ENCODE assay signal across 19 cellular contexts in genomic region chr1:94836891-94837290, GRCh38. TPM values are rescaled to one million over a fixed set of nuclear protein-coding genes. Genes with fewer than 3 reads are reported as not detected.
DNase-seq lines count a peak whose midpoint lies in the region; ATAC-seq, FAIRE-seq and TF ChIP-seq lines count a peak whose summit lies in the region.
"Had no signal": no experiment of that assay in that cellular context is flagged by ENCODE, and none has a peak within 500 bp of the region (broad histone marks: within the 10 kb centered on the region; RNA-seq: fewer than 3 reads in every experiment).

No MANE protein-coding gene starts in this region.

- H3K79me2 ChIP-seq in GM23338 (replicated peaks; ENCODE audit: insufficient read depth) = no peaks in the 10 kb centered on the region
- H3K79me2 ChIP-seq in Karpas-422 (ENCODE audit: low read length) = no peaks in the 10 kb centered on the region
- no peaks in the 10 kb centered on the region for H3K79me2 ChIP-seq in keratinocyte (ENCODE audit: control insufficient read depth, insufficient read depth, low read length)

- TF ChIP-seq CTCF in GM23338 (conservative IDR thresholded peaks at IDR 0.05; ENCODE audit: low read depth in 2 of 2) (no peak), bronchial epithelial cell (IDR thresholded peaks at IDR 0.05; ENCODE audit: insufficient read depth, low read length, severe bottlenecking) (no peak), keratinocyte (optimal IDR thresholded peaks at IDR 0.05 in 1 of 3, IDR thresholded peaks at IDR 0.05 in 1 of 3, conservative IDR thresholded peaks at IDR 0.05 in 1 of 3; ENCODE audit: extremely low read depth in 1 of 3, insufficient read depth in 2 of 3, low read length in 3 of 3) (no peak), coronary artery (IDR thresholded peaks at IDR 0.05) (no peak), vagina (IDR thresholded peaks at IDR 0.05) (no peak)

- no peak for TF ChIP-seq POLR2A in vagina (IDR thresholded peaks at IDR 0.05)

- H3K9me2 ChIP-seq in GM23338 (ENCODE audit: insufficient read depth) (no peaks in the 10 kb centered on the region), Karpas-422 (replicated peaks; ENCODE audit: insufficient read depth, low read length) (no peaks in the 10 kb centered on the region)

- no peak for ATAC-seq in GM23338
- ATAC-seq: CD8-positive, alpha-beta T cell had no signal

- dilution Hi-C loops in keratinocyte (cut with MboI; ENCODE audit: extremely low pct_ligation_motif_present, low sequenced_read_pairs) = no loop called here

- H3K9ac ChIP-seq in Karpas-422 (ENCODE audit: low read length) (no peak overlapping the region), keratinocyte (ENCODE audit: control insufficient read depth, extremely low read depth, insufficient read depth, low read length) (no peak overlapping the region)

- no peak overlapping the region for H2AFZ ChIP-seq in GM23338
- H2AFZ ChIP-seq in Karpas-422 (ENCODE audit: low read length) = no peak overlapping the region
- H2AFZ ChIP-seq in keratinocyte (ENCODE audit: control insufficient read depth, low read length) = no peak overlapping the region

- H3K4me3 Mint-ChIP-seq in GM23338 = no peak overlapping the region
- H3K4me3 Mint-ChIP-seq: CD4-positive, CD25-positive, alpha-beta regulatory T cell; CD8-positive, alpha-beta T cell had no signal

- no peaks in the 10 kb centered on the region for H3F3A ChIP-seq in GM23338 (replicated peaks; ENCODE audit: low read depth)

- H3K9me3 ChIP-seq in Karpas-422 (ENCODE audit: low read length) = no peaks in the 10 kb centered on the region
- H3K9me3 ChIP-seq in keratinocyte (ENCODE audit: control insufficient read depth, low read depth, low read length) = no peaks in the 10 kb centered on the region
- no peaks in the 10 kb centered on the region for H3K9me3 ChIP-seq in vagina
- H3K9me3 ChIP-seq: Caco-2 had no signal

- peaks cover 4% of the 10 kb centered on the region for H3K27me3 Mint-ChIP-seq in GM23338 (ENCODE audit: insufficient read depth, low read depth, poor library complexity)

- FAIRE-seq in bronchial epithelial cell (lab: Jason Lieb, UNC) (no peak), keratinocyte (lab: Jason Lieb, UNC) (peak; percentile 9)
- FAIRE-seq: GM12892, H1 had no signal

- intact Hi-C loops in vagina (cut with DNase I) = no loop called here

- no peaks in the 10 kb centered on the region for H3K36me3 Mint-ChIP-seq in GM23338 (ENCODE audit: low read depth)
- H3K36me3 Mint-ChIP-seq: CD4-positive, CD25-positive, alpha-beta regulatory T cell; CD8-positive, alpha-beta T cell had no signal

- H4K20me1 ChIP-seq in GM23338 (replicated peaks; ENCODE audit: insufficient read depth) (no peaks in the 10 kb centered on the region), Karpas-422 (ENCODE audit: insufficient read depth, low read depth, low read length) (no peaks in the 10 kb centered on the region), keratinocyte (ENCODE audit: control insufficient read depth, extremely low read depth, insufficient read depth, low read length) (no peaks in the 10 kb centered on the region)

- DNase-seq in GM23338 (ENCODE audit: low spot score) (no peak), Karpas-422 (peak; percentile 25), bronchial epithelial cell (ENCODE audit: low read depth) (peak; percentile 75), keratinocyte (ENCODE audit: low read depth, low spot score) (no peak), coronary artery (ENCODE audit: low spot score) (no peak), vagina (ENCODE audit: extremely low spot score in 2 of 2) (no peak), midbrain (lab: John Stamatoyannopoulos, UW) (no peak)
- DNase-seq: C1 segment of cervical spinal cord; Caco-2; CD4-positive, CD25-positive, alpha-beta regulatory T cell; CD8-positive, alpha-beta T cell; DMS153; DND-41; H7; HCEC 1CT had no signal

- no peaks in the 10 kb centered on the region for H3K4me1 Mint-ChIP-seq in GM23338
- H3K4me1 Mint-ChIP-seq: CD4-positive, CD25-positive, alpha-beta regulatory T cell had no signal

- H3K36me3 ChIP-seq in GM23338 (ENCODE audit: insufficient read depth) (no peaks in the 10 kb centered on the region), Karpas-422 (ENCODE audit: insufficient read depth, low read length) (no peaks in the 10 kb centered on the region), bronchial epithelial cell (ENCODE audit: control insufficient read depth, insufficient read depth, low read length) (peaks cover 6% of the 10 kb centered on the region), keratinocyte (ENCODE audit: control insufficient read depth in 2 of 2, extremely low read depth in 1 of 2, insufficient read depth in 2 of 2, low read length in 2 of 2) (peaks cover 0 to 2% of the 10 kb centered on the region in 2 experiments), vagina (no peaks in the 10 kb centered on the region)

- H3K27ac ChIP-seq in GM23338 (ENCODE audit: low read depth) (no peak overlapping the region), Karpas-422 (ENCODE audit: low read length) (no peak overlapping the region), keratinocyte (ENCODE audit: control insufficient read depth, insufficient read depth, low read length) (no peak overlapping the region), coronary artery (no peak overlapping the region), vagina (no peak overlapping the region)

- no peaks in the 10 kb centered on the region for H3K27me3 ChIP-seq in GM23338 (ENCODE audit: insufficient read depth)
- H3K27me3 ChIP-seq in Karpas-422 (ENCODE audit: low read length) = no peaks in the 10 kb centered on the region
- H3K27me3 ChIP-seq in bronchial epithelial cell (ENCODE audit: control insufficient read depth, insufficient read depth, low read length) = no peaks in the 10 kb centered on the region
- no peaks in the 10 kb centered on the region for H3K27me3 ChIP-seq in keratinocyte (ENCODE audit: control insufficient read depth, extremely low read depth, insufficient read depth, low read length)
- no peaks in the 10 kb centered on the region for H3K27me3 ChIP-seq in vagina

- H3K4me1 ChIP-seq in GM23338 (ENCODE audit: insufficient read depth) (no peaks in the 10 kb centered on the region), Karpas-422 (ENCODE audit: low read length) (no peaks in the 10 kb centered on the region), keratinocyte (ENCODE audit: control insufficient read depth, extremely low read depth, insufficient read depth, low read length) (no peaks in the 10 kb centered on the region), vagina (no peaks in the 10 kb centered on the region)
- H3K4me1 ChIP-seq: Caco-2 had no signal

- H3K4me3 ChIP-seq in GM23338 (no peak overlapping the region), Karpas-422 (ENCODE audit: low read length) (no peak overlapping the region), bronchial epithelial cell (ENCODE audit: low read depth, low read length) (no peak overlapping the region), keratinocyte (ENCODE audit: control insufficient read depth in 2 of 3, extremely low read depth in 1 of 3, insufficient read depth in 2 of 3, low read depth in 1 of 3, low read length in 3 of 3) (no peak overlapping the region), coronary artery (no peak overlapping the region), vagina (no peak overlapping the region)

- H3K4me2 ChIP-seq in GM23338 = no peak overlapping the region
- H3K4me2 ChIP-seq in Karpas-422 (ENCODE audit: low read depth, low read length, poor library complexity, severe bottlenecking) = no peak overlapping the region
- no peak overlapping the region for H3K4me2 ChIP-seq in keratinocyte (ENCODE audit: control insufficient read depth, extremely low read depth, insufficient read depth, low read depth, low read length)

- no peaks in the 10 kb centered on the region for H3K9me3 Mint-ChIP-seq in GM23338
- H3K9me3 Mint-ChIP-seq: CD4-positive, CD25-positive, alpha-beta regulatory T cell; CD8-positive, alpha-beta T cell had no signal

- H3K9me1 ChIP-seq in keratinocyte (ENCODE audit: control insufficient read depth, extremely low read depth, insufficient read depth, low read length) = no peaks in the 10 kb centered on the region

- peak overlapping the region; percentile 49; the same call in 1 of the 2 replicates for H3K27ac Mint-ChIP-seq in GM23338
- H3K27ac Mint-ChIP-seq: CD4-positive, CD25-positive, alpha-beta regulatory T cell; CD8-positive, alpha-beta T cell had no signal

TF ChIP-seq in GM23338, 12 proteins besides CTCF, POLR2A, EP300 and RAD21 (continues in another document):
- TF ChIP-seq CREB1 (CRISPR knock-in tag; IDR thresholded peaks at IDR 0.05; ENCODE audit: low read depth) (no peak), EZH2phosphoT487 (IDR thresholded peaks at IDR 0.05; ENCODE audit: unreplicated experiment) (no peak), JUNB (IDR thresholded peaks at IDR 0.05; ENCODE audit: unreplicated experiment) (no peak)

RNA-seq across cellular contexts. Expression of gene SLC44A3, which starts 16.7 kb away (rescaled TPM):
- total RNA-seq in GM23338 (2014; rRNA removed; shearing (Covaris generic)) = 2.9 and 6.8 TPM in 2 replicates
- 4.0 and 4.5 TPM in 2 replicates for polyA plus RNA-seq in GM23338 (2016; fragmentation: Nextera tagmentation; extraction: Ambion mirVana)
- total RNA-seq in Karpas-422 (2014; rRNA removed; shearing (Covaris generic); ENCODE audit: low replicate concordance) = not detected in 2 replicates
- 2.4 and 7.9 TPM in 2 replicates for total RNA-seq in bronchial epithelial cell
- polyA plus RNA-seq in keratinocyte = 5.3 to 8.9 TPM (median 7.3 TPM) in 3 replicates
- polyA plus RNA-seq in keratinocyte (2011; ENCODE audit: low read depth) = 2.1 TPM
- polyA plus RNA-seq in keratinocyte (2011; cell fraction: cytosol; rRNA removed) = 6.9 and 11.4 TPM in 2 replicates
- 10.2 and 11.9 TPM in 2 replicates for polyA plus RNA-seq in keratinocyte (2011; cell fraction: nucleus; rRNA removed)
- 4.0 and 4.7 TPM in 2 replicates for polyA plus RNA-seq in keratinocyte (2012; ENCODE audit: low replicate concordance)
- polyA minus RNA-seq in keratinocyte = 7.3 to 17.7 TPM (median 8.7 TPM) in 3 replicates
- 7.1 TPM for polyA minus RNA-seq in keratinocyte (2011; cell fraction: cytosol; rRNA and poly(A)+ RNA removed)
- polyA minus RNA-seq in keratinocyte (2011; cell fraction: nucleus; rRNA and poly(A)+ RNA removed) = 5.4 and 6.7 TPM in 2 replicates
- 6.6 TPM for total RNA-seq in vagina
- total RNA-seq: A172; A673; CD4-positive, CD25-positive, alpha-beta regulatory T cell; CD8-positive, alpha-beta T cell had no signal
- polyA plus RNA-seq: CD4-positive, CD25-positive, alpha-beta regulatory T cell had no signal

Comparison
In these comparisons a context has a peak if more than half of its experiments do, and no peak if none do; other contexts are left out.
1. DNase-seq: peak in Karpas-422 (single experiment) and bronchial epithelial cell (single experiment); none in GM23338 (single experiment), keratinocyte (single experiment), coronary artery (single experiment), vagina (0 of 2) and midbrain (single experiment).